Comparison of ENCODE assay signal across 10 cellular contexts in the genomic region with DNA sequence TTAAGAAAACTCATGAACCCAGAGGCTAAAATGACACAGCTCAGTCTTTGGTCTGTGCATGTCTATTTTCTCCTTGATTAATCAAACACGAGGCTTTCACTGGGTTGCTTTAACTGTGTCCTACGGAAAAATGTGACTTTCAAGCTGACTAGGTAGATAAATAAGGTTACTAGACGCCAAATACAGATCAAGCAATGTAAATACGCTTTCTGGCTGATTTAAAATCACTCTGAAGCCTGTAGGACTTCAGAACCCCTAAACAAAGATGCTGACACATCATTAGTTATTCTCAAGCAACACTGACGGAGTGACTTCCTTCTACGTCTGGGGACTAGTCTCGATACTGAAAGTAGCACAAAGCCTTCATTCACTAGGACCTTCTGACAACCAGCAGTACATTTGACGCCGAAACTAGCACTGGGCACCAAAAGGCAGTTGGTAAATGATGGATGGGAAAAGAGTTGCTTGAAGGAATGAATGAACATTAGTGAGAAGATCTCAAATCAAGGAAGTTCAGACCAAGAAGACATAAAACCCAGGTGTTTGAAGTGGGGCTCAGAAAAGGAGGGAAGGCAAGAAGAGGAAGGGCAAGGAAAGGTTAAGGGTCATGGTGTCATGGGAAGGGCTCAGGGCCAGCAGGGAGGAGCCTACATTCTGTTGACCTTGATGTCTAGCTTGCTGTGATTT.
DNase-seq lines count a peak whose midpoint lies in the region; ATAC-seq, FAIRE-seq and TF ChIP-seq lines count a peak whose summit lies in the region.
"Had no signal": no experiment of that assay in that cellular context is flagged by ENCODE, and none has a peak within 500 bp of the region (broad histone marks: within the 10 kb centered on the region; RNA-seq: fewer than 3 reads in every experiment).

No MANE protein-coding gene starts in this region.

- no peak for TF ChIP-seq RAD21 in K562 (CRISPR knock-in tag; conservative IDR thresholded peaks at IDR 0.05 in 1 of 2, IDR thresholded peaks at IDR 0.05 in 1 of 2)

- FAIRE-seq in K562 (lab: Jason Lieb, UNC): no peak
- FAIRE-seq: endometrium had no signal

- no peaks in the 10 kb centered on the region for H3K79me1 ChIP-seq in H9 (ENCODE audit: insufficient read depth, low read depth, low read length, poor library complexity, severe bottlenecking)

- no peak overlapping the region for H4K5ac ChIP-seq in H9 (ENCODE audit: insufficient read length, low read depth, low read length)

- no peak overlapping the region for H2BK12ac ChIP-seq in H9 (ENCODE audit: insufficient read length, low read depth, low read length)

- H3K36me3 ChIP-seq in GM06990 (ENCODE audit: control insufficient read depth, insufficient read depth, low read length): no peaks in the 10 kb centered on the region; the same call in 1 of the 2 replicates
- H3K36me3 ChIP-seq in K562 (ENCODE audit: control insufficient read depth, insufficient read depth, low read length): no peaks in the 10 kb centered on the region

- no peak for TF ChIP-seq POLR2A in K562 (conservative IDR thresholded peaks at IDR 0.05)

- H3K79me2 ChIP-seq in K562 (ENCODE audit: control insufficient read depth, insufficient read depth, low read length) (no peaks in the 10 kb centered on the region), H9 (ENCODE audit: insufficient read depth, low read length) (no peaks in the 10 kb centered on the region)

- 0% methylated on average over 9 of the region's 9 CpGs for WGBS in K562 (ENCODE audit: insufficient coverage, low coverage, missing lambda C conversion rate)
- WGBS in H9 (ENCODE audit: extremely low coverage, insufficient read length, low lambda C conversion rate): no CpG with 5 or more reads among the region's 9 CpGs

- TF ChIP-seq EP300 in K562 (IDR thresholded peaks at IDR 0.05; ENCODE audit: low read length): no peak

- TF ChIP-seq CTCF in GM06990 (IDR thresholded peaks at IDR 0.05; ENCODE audit: insufficient read depth, low read length, poor library complexity, severe bottlenecking) (no peak), K562 (IDR thresholded peaks at IDR 0.05 in 2 of 3, conservative IDR thresholded peaks at IDR 0.05 in 1 of 3; ENCODE audit: insufficient read depth in 2 of 3, low read depth in 1 of 3, low read length in 3 of 3) (no peak), H9 (conservative IDR thresholded peaks at IDR 0.05) (no peak), omental fat pad (IDR thresholded peaks at IDR 0.05) (no peak)

- POLR2A ChIA-PET in K562 (lab: Yijun Ruan, JAX): interaction anchor here (0.6 to 1.1 kb wide), 2 partner anchors 8 to 11 kb away, joined by 3 read pairs; no protein-coding TSS in a partner anchor

- no peak overlapping the region for H4K8ac ChIP-seq in H9 (replicated peaks; ENCODE audit: insufficient read length, low read depth, low read length)

- H3K23ac ChIP-seq in H9 (ENCODE audit: insufficient read length, low read depth, low read length): no peak overlapping the region

- H3K4me3 ChIP-seq in GM06990 (replicated peaks; ENCODE audit: low read depth, low read length): peak overlapping the region; percentile 6; the same call in 1 of the 2 replicates
- H3K4me3 ChIP-seq in K562: no peak overlapping the region

- H2AFZ ChIP-seq in K562 (ENCODE audit: low read depth, low read length) (no peak overlapping the region), H9 (ENCODE audit: low read length) (no peak overlapping the region)

- peaks cover 0 to 3% of the 10 kb centered on the region in 2 experiments; a peak in 1 of 5 replicates for H3K9me3 Mint-ChIP-seq in H9

- no peaks in the 10 kb centered on the region for H3K36me3 Mint-ChIP-seq in H9 (ENCODE audit: insufficient read depth in 1 of 3, low read depth in 3 of 3)

- H2BK20ac ChIP-seq in H9 (ENCODE audit: low read depth, low read length, poor library complexity, severe bottlenecking): no peak overlapping the region

- no peak overlapping the region for H3K4ac ChIP-seq in H9 (ENCODE audit: low read depth, low read length)

- peaks cover 0 to 2% of the 10 kb centered on the region in 2 experiments; a peak in 1 of 4 replicates for H3K4me1 Mint-ChIP-seq in H9

- no peak overlapping the region for H2BK15ac ChIP-seq in H9 (ENCODE audit: low read depth, low read length)

- in situ Hi-C loops in K562 (cut with MboI): no loop called here

- H4K91ac ChIP-seq in H9 (ENCODE audit: insufficient read length, low read depth, low read length): no peak overlapping the region

- H2BK120ac ChIP-seq in H9 (ENCODE audit: low read depth, low read length, poor library complexity, severe bottlenecking): no peak overlapping the region

- intact Hi-C loops in K562 (cut with micrococcal nuclease): no loop called here

- H2AK5ac ChIP-seq in H9 (ENCODE audit: insufficient read length, low read length): no peak overlapping the region

- H3K18ac ChIP-seq in H9 (ENCODE audit: insufficient read length, low read depth, low read length): no peak overlapping the region

- no peaks in the 10 kb centered on the region for H4K20me1 ChIP-seq in K562 (replicated peaks; ENCODE audit: control insufficient read depth, insufficient read depth, low read length)
- H4K20me1 ChIP-seq in H9 (ENCODE audit: control insufficient read depth, insufficient read depth, insufficient read length): no peaks in the 10 kb centered on the region

- no peak overlapping the region for H3K27ac ChIP-seq in K562 (ENCODE audit: extremely low read depth, low read depth, low read length)
- H3K27ac ChIP-seq in H9 (ENCODE audit: insufficient read length, low read depth, low read length): no peak overlapping the region
- H3K27ac ChIP-seq: HL-60 had no signal

- no peaks in the 10 kb centered on the region for H3K9me1 ChIP-seq in K562 (ENCODE audit: control insufficient read depth, insufficient read depth, low read length)

- BruUV-seq in K562 (replicated peaks; lab: Mats Ljungman, UMichigan): no TSS peak

- H3T11ph ChIP-seq in H9 (ENCODE audit: low read length): no peak overlapping the region

- CTCF ChIA-PET in K562 (lab: Yijun Ruan, JAX; ENCODE audit: low intra/inter-chr PET ratio): no interaction called here

- H3K56ac ChIP-seq in H9 (ENCODE audit: insufficient read length, low read depth, low read length): no peak overlapping the region

- no peak overlapping the region for H3K27ac Mint-ChIP-seq in H9

- H3K14ac ChIP-seq in H9 (ENCODE audit: insufficient read depth, low read length): no peak overlapping the region

- no peaks in the 10 kb centered on the region for H3K27me3 Mint-ChIP-seq in H9 (ENCODE audit: low read depth)

- H3K4me2 ChIP-seq in K562 (ENCODE audit: insufficient read depth, low read length): 0 out of 2 replicates have a peak overlapping the region, but pooled peaks have one; percentile 11
- no peak overlapping the region for H3K4me2 ChIP-seq in H9 (ENCODE audit: insufficient read depth, insufficient read length, low read length)

- H3K9me3 ChIP-seq in K562 (replicated peaks; ENCODE audit: control insufficient read depth, insufficient read depth, low read depth, low read length) (no peaks in the 10 kb centered on the region), H9 (ENCODE audit: control insufficient read depth, low read depth, low read length) (no peaks in the 10 kb centered on the region)

- H3K4me1 ChIP-seq in K562 (replicated peaks in 1 of 2; ENCODE audit: control insufficient read depth in 2 of 2, insufficient read depth in 2 of 2, low read length in 2 of 2) (no peaks in the 10 kb centered on the region; a peak in 1 of 5 replicates), H9 (ENCODE audit: insufficient read depth, low read length) (no peaks in the 10 kb centered on the region)

- H2BK5ac ChIP-seq in H9 (ENCODE audit: insufficient read length, low read length): no peak overlapping the region

- H3K9ac ChIP-seq in K562 (ENCODE audit: insufficient read depth in 1 of 2, low read depth in 2 of 2, low read length in 2 of 2) (no peak overlapping the region), H9 (ENCODE audit: extremely low read depth, insufficient read length, low read length) (no peak overlapping the region)

- peak; percentile 95 for ATAC-seq in GM19463 (IDR thresholded peaks at IDR 0.05; ENCODE audit: unreplicated experiment)
- ATAC-seq in HG03520 (IDR thresholded peaks at IDR 0.05; ENCODE audit: unreplicated experiment): peak; percentile 97
- no peak for ATAC-seq in K562
- no peak for ATAC-seq in omental fat pad (ENCODE audit: low FRiP score)

- no peak overlapping the region for H3K4me3 Mint-ChIP-seq in H9

- peak; percentile 62 for DNase-seq in GM06990 (ENCODE audit: extremely low read depth, insufficient read length)
- no peak for DNase-seq in K562 (ENCODE audit: extremely low read depth in 1 of 4, low spot score in 3 of 4)
- DNase-seq in pons (ENCODE audit: low spot score): peak; percentile 81
- no peak for DNase-seq in H9
- DNase-seq in omental fat pad (ENCODE audit: low spot score): no peak
- no peak for DNase-seq in DMS53 treated with DMSO at 0.1 percent for 48 hours (lab: John Stamatoyannopoulos, UW; ENCODE audit: unreplicated experiment)

- no peaks in the 10 kb centered on the region for H3K23me2 ChIP-seq in H9 (ENCODE audit: insufficient read length, low read depth, low read length, poor library complexity, severe bottlenecking)

- H3K27me3 ChIP-seq in GM06990 (replicated peaks; ENCODE audit: control insufficient read depth, insufficient read depth, low read length) (no peaks in the 10 kb centered on the region), K562 (ENCODE audit: control insufficient read depth in 2 of 2, insufficient read depth in 2 of 2, low read length in 2 of 2) (peaks cover 0 to 2% of the 10 kb centered on the region in 2 experiments; a peak in 3 of 5 replicates), H9 (ENCODE audit: insufficient read depth, low read length) (no peaks in the 10 kb centered on the region)

TF ChIP-seq in K562, 482 proteins besides CTCF, POLR2A, EP300 and RAD21 (continues in another document):
- TF ChIP-seq ZNF696 (CRISPR knock-in tag; conservative IDR thresholded peaks at IDR 0.05): no peak
- TF ChIP-seq HMGN3 (IDR thresholded peaks at IDR 0.05; ENCODE audit: borderline replicate concordance, extremely low read depth, insufficient read length, low read depth, low read length): no peak
- TF ChIP-seq FOXK1 (CRISPR knock-in tag; IDR thresholded peaks at IDR 0.05; ENCODE audit: borderline replicate concordance): no peak
- TF ChIP-seq, protein P1, sequence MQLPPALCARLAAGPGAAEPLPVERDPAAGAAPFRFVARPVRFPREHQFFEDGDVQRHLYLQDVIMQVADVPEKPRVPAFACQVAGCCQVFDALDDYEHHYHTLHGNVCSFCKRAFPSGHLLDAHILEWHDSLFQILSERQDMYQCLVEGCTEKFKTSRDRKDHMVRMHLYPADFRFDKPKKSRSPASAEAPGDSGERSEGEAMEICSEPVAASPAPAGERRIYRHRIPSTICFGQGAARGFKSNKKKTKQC (CRISPR knock-in tag; IDR thresholded peaks at IDR 0.05): no peak
- TF ChIP-seq CBX8 (IDR thresholded peaks at IDR 0.05; ENCODE audit: borderline replicate concordance, extremely low read depth, low read depth, low read length, poor library complexity, severe bottlenecking): no peak

Comparison
In these comparisons a context has a peak if more than half of its experiments do, and no peak if none do; other contexts are left out.
1. DNase-seq: peak in GM06990 (single experiment) and pons (single experiment); none in K562 (0 of 4), H9 (single experiment), omental fat pad (single experiment) and DMS53 treated with DMSO at 0.1 percent for 48 hours (single experiment).
2. ATAC-seq: peak in GM19463 (single experiment) and HG03520 (single experiment); none in K562 (single experiment) and omental fat pad (single experiment).